19 cellular contexts compared by ENCODE assay signal in genomic region chr15:39657714-39658113, GRCh38.
A peak's percentile ranks its signal among the peaks of the same experiment; 100 is the strongest.
DNase-seq lines count a peak whose midpoint lies in the region; ATAC-seq and TF ChIP-seq lines count a peak whose summit lies in the region.
"Had no signal": no experiment of that assay in that cellular context is flagged by ENCODE, and none has a peak within 500 bp of the region (broad histone marks: within the 10 kb centered on the region; RNA-seq: fewer than 3 reads in every experiment).

No MANE protein-coding gene starts in this region.

- no peak for TF ChIP-seq POLR2A in tibial nerve (IDR thresholded peaks at IDR 0.05)

- DNase-seq in A673 (ENCODE audit: low spot score) (peak; percentile 33), HS-5 (ENCODE audit: low read depth) (peak; percentile 60), astrocyte of the spinal cord (ENCODE audit: low read depth, low spot score) (peak; percentile 71), foreskin fibroblast (peak; percentile 28 to 52), tibial nerve (ENCODE audit: low spot score in 2 of 2) (no peak), cardiac septum (ENCODE audit: low spot score) (no peak)
- no peak for DNase-seq in stimulated activated CD4-positive, alpha-beta T cell treated with anti-CD3 and anti-CD28 coated beads, Interleukin-2, amount 100 ng/mL, for 48 hours
- DNase-seq: activated CD4-positive, alpha-beta T cell treated with anti-CD3 and anti-CD28 coated beads for 1 hour; activated CD8-positive, alpha-beta memory T cell treated with anti-CD3 and anti-CD28 coated beads, Interleukin-2, amount 50 U/mL, for 48 hours; cerebellar nuclear complex; Karpas-422; lower lobe of right lung; natural killer cell; NCI-H1694 treated with DMSO at 0.1 percent for 48 hours; NCI-H774; Peyer's patch had no signal

- H3K36me3 ChIP-seq in A673 (ENCODE audit: insufficient read depth, low read length, poor library complexity, severe bottlenecking) (no peaks in the 10 kb centered on the region), tibial nerve (no peaks in the 10 kb centered on the region)
- H3K36me3 ChIP-seq: lower lobe of right lung, Peyer's patch, suprapubic skin had no signal

- H3K27ac ChIP-seq in A673 (ENCODE audit: low read depth, low read length, poor library complexity, severe bottlenecking) (no peak overlapping the region), tibial nerve (no peak overlapping the region)
- H3K27ac ChIP-seq: HL-60, lower lobe of right lung, Peyer's patch, suprapubic skin had no signal

- in situ Hi-C loops in astrocyte of the spinal cord (cut with HindIII; ENCODE audit: low sequenced_read_pairs): no loop called here

- CTCF ChIA-PET in A673 (lab: Charles Lee): no interaction called here

- POLR2A ChIA-PET in A673 (lab: Charles Lee; ENCODE audit: low non-redundant PET): no interaction called here

- 48 to 60% methylated on average over 3 of the region's 3 CpGs for WGBS in tibial nerve, 2 donors

- H3K27me3 ChIP-seq in A673 (replicated peaks; ENCODE audit: insufficient read depth, low read depth, low read length, poor library complexity): no peaks in the 10 kb centered on the region
- H3K27me3 ChIP-seq in tibial nerve: no peaks in the 10 kb centered on the region
- H3K27me3 ChIP-seq: Peyer's patch, suprapubic skin had no signal

- H3K9me3 ChIP-seq in A673 (ENCODE audit: low read depth, low read length, poor library complexity, severe bottlenecking) (no peaks in the 10 kb centered on the region), tibial nerve (no peaks in the 10 kb centered on the region)
- H3K9me3 ChIP-seq: lower lobe of right lung, Peyer's patch, suprapubic skin had no signal

- H3K4me1 ChIP-seq in A673 (ENCODE audit: insufficient read depth, low read length, poor library complexity, severe bottlenecking) (no peaks in the 10 kb centered on the region), tibial nerve (no peaks in the 10 kb centered on the region)
- H3K4me1 ChIP-seq: lower lobe of right lung, Peyer's patch, suprapubic skin had no signal

- H3K4me3 ChIP-seq in A673 (ENCODE audit: low read depth, low read length, poor library complexity, severe bottlenecking) (no peak overlapping the region), astrocyte of the spinal cord (ENCODE audit: low read depth, low read length) (no peak overlapping the region), foreskin fibroblast (ENCODE audit: low read depth in 1 of 2, low read length in 2 of 2) (no peak overlapping the region), tibial nerve (no peak overlapping the region)
- H3K4me3 ChIP-seq: lower lobe of right lung, Peyer's patch, suprapubic skin had no signal

- no peak for TF ChIP-seq CTCF in A673 (conservative IDR thresholded peaks at IDR 0.05; ENCODE audit: low read depth, low read length)
- TF ChIP-seq CTCF in astrocyte of the spinal cord (IDR thresholded peaks at IDR 0.05; ENCODE audit: low read depth, low read length): no peak
- no peak for TF ChIP-seq CTCF in foreskin fibroblast (IDR thresholded peaks at IDR 0.05; ENCODE audit: low read depth, low read length)
- no peak for TF ChIP-seq CTCF in tibial nerve (IDR thresholded peaks at IDR 0.05)

- intact Hi-C loops in A673 (cut with micrococcal nuclease; ENCODE audit: unreplicated experiment) (no loop called here), cardiac septum (cut with DNase I) (no loop called here)

- TF ChIP-seq EP300 in tibial nerve (IDR thresholded peaks at IDR 0.05): no peak

- no TSS peak for BruUV-seq in A673 (replicated peaks; lab: Mats Ljungman, UMichigan)

- ATAC-seq in HG03354 (IDR thresholded peaks at IDR 0.05; ENCODE audit: poor library complexity, severe bottlenecking, unreplicated experiment): no peak
- ATAC-seq: lower lobe of right lung, natural killer cell had no signal

Comparison
In these comparisons a context has a peak if more than half of its experiments do, and no peak if none do; other contexts are left out.
1. DNase-seq: peak in A673 (single experiment), HS-5 (single experiment), astrocyte of the spinal cord (single experiment) and foreskin fibroblast (2 of 2); none in tibial nerve (0 of 2), cardiac septum (single experiment) and stimulated activated CD4-positive, alpha-beta T cell treated with anti-CD3 and anti-CD28 coated beads, Interleukin-2, amount 100 ng/mL, for 48 hours (0 of 2).